ENCODE assay signal across 1 cellular context in the genomic region with DNA sequence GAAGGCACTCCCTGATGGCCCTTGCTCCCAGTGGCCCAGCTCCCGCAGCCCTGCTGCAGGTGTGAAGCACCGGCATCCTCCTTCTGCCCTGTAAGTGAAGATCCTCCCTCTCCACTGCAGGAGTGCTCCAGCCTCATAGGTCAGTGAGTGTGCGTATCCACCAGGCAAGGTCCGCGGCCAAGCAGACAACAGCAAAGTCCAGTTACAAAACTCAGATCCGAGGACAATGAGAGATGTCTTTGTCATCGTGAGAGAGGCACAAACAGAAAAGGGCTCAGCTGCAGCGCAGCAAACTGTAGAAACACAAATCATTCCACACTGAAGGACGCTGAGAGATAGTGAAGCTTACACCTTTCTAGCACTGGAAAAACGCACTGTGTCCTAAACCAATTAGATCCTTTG.
TF ChIP-seq lines count a peak whose summit lies in the region.

No MANE protein-coding gene starts in this region.

TF ChIP-seq in GM23338, 12 proteins besides CTCF, POLR2A, EP300 and RAD21 (continued from another document):
- TF ChIP-seq ZNF462 (CRISPR knock-in tag; IDR thresholded peaks at IDR 0.05) (no peak), EZH2 (IDR thresholded peaks at IDR 0.05; ENCODE audit: low read depth, unreplicated experiment) (no peak), CREB1 (CRISPR knock-in tag; IDR thresholded peaks at IDR 0.05; ENCODE audit: low read depth) (no peak), ETS1 (IDR thresholded peaks at IDR 0.05) (no peak), REST (IDR thresholded peaks at IDR 0.05; ENCODE audit: unreplicated experiment) (no peak), ZNF114 (CRISPR knock-in tag; IDR thresholded peaks at IDR 0.05) (no peak), EZH2phosphoT487 (IDR thresholded peaks at IDR 0.05; ENCODE audit: unreplicated experiment) (no peak)
